8 cellular contexts compared by ENCODE assay signal in genomic region chr12:76586764-76587395, GRCh38. TPM values are rescaled to one million over a fixed set of nuclear protein-coding genes. Genes with fewer than 3 reads are reported as not detected.
DNase-seq lines count a peak whose midpoint lies in the region; ATAC-seq, FAIRE-seq and TF ChIP-seq lines count a peak whose summit lies in the region.

No MANE protein-coding gene starts in this region.

- H3K9me3 Mint-ChIP-seq in activated naive CD8-positive, alpha-beta T cell treated with anti-CD3 and anti-CD28 coated beads, Interleukin-2, amount 50 U/mL, for 24 hours, result no peaks in the 10 kb centered on the region
- H3K9me3 Mint-ChIP-seq in activated naive CD8-positive, alpha-beta T cell treated with anti-CD3 and anti-CD28 coated beads for 36 hours, result no peaks in the 10 kb centered on the region
- no peaks in the 10 kb centered on the region for H3K9me3 Mint-ChIP-seq in astrocyte (ENCODE audit: unreplicated experiment)
- H3K9me3 Mint-ChIP-seq in stimulated activated naive B cell treated with anti-CD40 and anti-IgM and Interleukin-4, amounts not matched to agents 10 μg/mL and 1 μg/mL and 100 μg/mL, for 72 hours, result no peaks in the 10 kb centered on the region

- H3K27me3 ChIP-seq in astrocyte (ENCODE audit: insufficient read depth, low read length), result no peaks in the 10 kb centered on the region

- peaks cover 1% of the 10 kb centered on the region for H3K4me1 Mint-ChIP-seq in activated naive CD8-positive, alpha-beta T cell treated with anti-CD3 and anti-CD28 coated beads, Interleukin-2, amount 50 U/mL, for 24 hours
- peaks cover 2% of the 10 kb centered on the region for H3K4me1 Mint-ChIP-seq in activated naive CD8-positive, alpha-beta T cell treated with anti-CD3 and anti-CD28 coated beads for 36 hours
- H3K4me1 Mint-ChIP-seq in astrocyte (ENCODE audit: low read depth, unreplicated experiment), result peaks cover 7% of the 10 kb centered on the region
- H3K4me1 Mint-ChIP-seq in stimulated activated naive B cell treated with anti-CD40 and anti-IgM and Interleukin-4, amounts not matched to agents 10 μg/mL and 1 μg/mL and 100 μg/mL, for 72 hours, result peaks cover 0 to 5% of the 10 kb centered on the region in 2 donors

- no peaks in the 10 kb centered on the region for H3K9me3 ChIP-seq in astrocyte (ENCODE audit: insufficient read depth, low read depth, low read length)

- no peak overlapping the region for H2AFZ ChIP-seq in astrocyte (ENCODE audit: low read depth, low read length)

- DNase-seq in activated naive CD8-positive, alpha-beta T cell treated with anti-CD3 and anti-CD28 coated beads, Interleukin-2, amount 50 U/mL, for 24 hours, result peak; percentile 16
- DNase-seq in activated naive CD8-positive, alpha-beta T cell treated with anti-CD3 and anti-CD28 coated beads for 36 hours, result no peak
- DNase-seq in HFF-Myc (ENCODE audit: extremely low read depth, low read depth) (no peak), NOMO-1 treated with dmso at 0.1 percent for 144 hours (lab: John Stamatoyannopoulos, UW; ENCODE audit: unreplicated experiment) (peak; percentile 15), astrocyte (ENCODE audit: low read depth) (peak; percentile 46), iris pigment epithelial cell (ENCODE audit: low read depth) (peak; percentile 70), putamen (ENCODE audit: low spot score) (no peak)
- DNase-seq in stimulated activated naive B cell treated with anti-CD40 and anti-IgM and Interleukin-4, amounts not matched to agents 10 μg/mL and 1 μg/mL and 100 μg/mL, for 72 hours, result no peak

- no peaks in the 10 kb centered on the region for H3K79me2 ChIP-seq in astrocyte (ENCODE audit: insufficient read depth, low read length)

- FAIRE-seq in astrocyte (lab: Jason Lieb, UNC), result peak; percentile 43

- no peaks in the 10 kb centered on the region for H3K36me3 Mint-ChIP-seq in activated naive CD8-positive, alpha-beta T cell treated with anti-CD3 and anti-CD28 coated beads, Interleukin-2, amount 50 U/mL, for 24 hours (ENCODE audit: low read depth)
- no peaks in the 10 kb centered on the region for H3K36me3 Mint-ChIP-seq in activated naive CD8-positive, alpha-beta T cell treated with anti-CD3 and anti-CD28 coated beads for 36 hours
- H3K36me3 Mint-ChIP-seq in astrocyte (ENCODE audit: low read depth, unreplicated experiment), result no peaks in the 10 kb centered on the region
- no peaks in the 10 kb centered on the region for H3K36me3 Mint-ChIP-seq in stimulated activated naive B cell treated with anti-CD40 and anti-IgM and Interleukin-4, amounts not matched to agents 10 μg/mL and 1 μg/mL and 100 μg/mL, for 72 hours

- no peaks in the 10 kb centered on the region for H3K27me3 Mint-ChIP-seq in activated naive CD8-positive, alpha-beta T cell treated with anti-CD3 and anti-CD28 coated beads, Interleukin-2, amount 50 U/mL, for 24 hours
- no peaks in the 10 kb centered on the region for H3K27me3 Mint-ChIP-seq in activated naive CD8-positive, alpha-beta T cell treated with anti-CD3 and anti-CD28 coated beads for 36 hours
- H3K27me3 Mint-ChIP-seq in astrocyte (ENCODE audit: low read depth, unreplicated experiment), result no peaks in the 10 kb centered on the region
- no peaks in the 10 kb centered on the region for H3K27me3 Mint-ChIP-seq in stimulated activated naive B cell treated with anti-CD40 and anti-IgM and Interleukin-4, amounts not matched to agents 10 μg/mL and 1 μg/mL and 100 μg/mL, for 72 hours

- H3K4me3 ChIP-seq in HFF-Myc (replicated peaks; ENCODE audit: low read depth, low read length) (no peak overlapping the region), astrocyte (ENCODE audit: insufficient read depth, low read depth, low read length) (no peak overlapping the region)

- peak; percentile 53 for TF ChIP-seq CTCF in HFF-Myc (IDR thresholded peaks at IDR 0.05; ENCODE audit: low read depth, low read length, missing control alignments)
- peak; percentile 76 for TF ChIP-seq CTCF in astrocyte (IDR thresholded peaks at IDR 0.05; ENCODE audit: insufficient read depth, low read depth, low read length)

- no peaks in the 10 kb centered on the region for H3K4me1 ChIP-seq in astrocyte (ENCODE audit: insufficient read depth, low read length)

- H3K36me3 ChIP-seq in astrocyte (ENCODE audit: insufficient read depth, low read length), result no peaks in the 10 kb centered on the region

- no peaks in the 10 kb centered on the region for H4K20me1 ChIP-seq in astrocyte (ENCODE audit: insufficient read depth, low read length)

- no peak overlapping the region for H3K27ac Mint-ChIP-seq in activated naive CD8-positive, alpha-beta T cell treated with anti-CD3 and anti-CD28 coated beads, Interleukin-2, amount 50 U/mL, for 24 hours
- no peak overlapping the region for H3K27ac Mint-ChIP-seq in activated naive CD8-positive, alpha-beta T cell treated with anti-CD3 and anti-CD28 coated beads for 36 hours
- no peak overlapping the region for H3K27ac Mint-ChIP-seq in astrocyte (ENCODE audit: unreplicated experiment)
- H3K27ac Mint-ChIP-seq in stimulated activated naive B cell treated with anti-CD40 and anti-IgM and Interleukin-4, amounts not matched to agents 10 μg/mL and 1 μg/mL and 100 μg/mL, for 72 hours, result no peak overlapping the region

- H3K4me2 ChIP-seq in astrocyte (ENCODE audit: low read length), result no peak overlapping the region

- peak; percentile 51 for ATAC-seq in activated naive CD8-positive, alpha-beta T cell treated with anti-CD3 and anti-CD28 coated beads, Interleukin-2, amount 50 U/mL, for 24 hours
- ATAC-seq in stimulated activated naive B cell treated with anti-CD40 and anti-IgM and Interleukin-4, amounts not matched to agents 10 μg/mL and 1 μg/mL and 100 μg/mL, for 72 hours (replicated peaks), result peak; percentile 36 to 42

- H3K9ac ChIP-seq in astrocyte (ENCODE audit: low read length), result no peak overlapping the region

- no peak overlapping the region for H3K27ac ChIP-seq in astrocyte (ENCODE audit: low read depth, low read length)

- no peak overlapping the region for H3K4me3 Mint-ChIP-seq in activated naive CD8-positive, alpha-beta T cell treated with anti-CD3 and anti-CD28 coated beads, Interleukin-2, amount 50 U/mL, for 24 hours
- no peak overlapping the region for H3K4me3 Mint-ChIP-seq in activated naive CD8-positive, alpha-beta T cell treated with anti-CD3 and anti-CD28 coated beads for 36 hours
- H3K4me3 Mint-ChIP-seq in astrocyte (ENCODE audit: unreplicated experiment), result no peak overlapping the region
- no peak overlapping the region for H3K4me3 Mint-ChIP-seq in stimulated activated naive B cell treated with anti-CD40 and anti-IgM and Interleukin-4, amounts not matched to agents 10 μg/mL and 1 μg/mL and 100 μg/mL, for 72 hours

RNA-seq across cellular contexts. Expression of gene OSBPL8, which starts 27.3 kb away (rescaled TPM):
- total RNA-seq in activated naive CD8-positive, alpha-beta T cell treated with anti-CD3 and anti-CD28 coated beads for 36 hours, result 10 to 100 TPM; 84.4 to 85.7 TPM
- 111 and 119 TPM in 2 replicates for total RNA-seq in astrocyte

Comparison
In these comparisons a context has a peak if more than half of its experiments do, and no peak if none do; other contexts are left out.
1. DNase-seq: peak in activated naive CD8-positive, alpha-beta T cell treated with anti-CD3 and anti-CD28 coated beads, Interleukin-2, amount 50 U/mL, for 24 hours (single experiment), NOMO-1 treated with dmso at 0.1 percent for 144 hours (single experiment), astrocyte (single experiment) and iris pigment epithelial cell (single experiment); none in activated naive CD8-positive, alpha-beta T cell treated with anti-CD3 and anti-CD28 coated beads for 36 hours (single experiment), HFF-Myc (single experiment), stimulated activated naive B cell treated with anti-CD40 and anti-IgM and Interleukin-4, amounts not matched to agents 10 μg/mL and 1 μg/mL and 100 μg/mL, for 72 hours (single experiment) and putamen (single experiment).